14 cellular contexts compared by ENCODE assay signal in the genomic region with DNA sequence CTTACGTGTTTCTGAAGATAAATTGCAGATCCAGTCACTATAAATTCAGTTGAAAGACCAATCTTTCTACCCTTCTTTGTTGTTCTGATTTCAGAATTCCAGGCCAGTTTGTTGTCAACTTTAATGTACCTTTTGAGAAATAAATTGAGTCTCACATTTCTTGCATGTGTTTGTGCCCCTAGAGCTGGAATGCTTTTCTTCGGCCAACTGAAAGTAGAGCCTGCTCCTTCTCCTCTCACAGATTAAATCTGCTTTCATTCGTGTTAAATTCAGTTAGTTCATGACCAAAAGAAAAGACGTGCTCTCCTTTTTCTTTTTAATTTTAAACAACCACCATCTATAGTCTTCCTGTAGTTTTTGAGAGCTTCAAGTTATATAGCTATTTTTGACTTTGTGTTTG. TPM values are rescaled to one million over a fixed set of nuclear protein-coding genes. Genes with fewer than 3 reads are reported as not detected.
DNase-seq lines count a peak whose midpoint lies in the region; ATAC-seq and TF ChIP-seq lines count a peak whose summit lies in the region.
"Had no signal": no experiment of that assay in that cellular context is flagged by ENCODE, and none has a peak within 500 bp of the region (broad histone marks: within the 10 kb centered on the region; RNA-seq: fewer than 3 reads in every experiment).

No MANE protein-coding gene starts in this region.

- peaks cover 16% of the 10 kb centered on the region for H3K4me1 ChIP-seq in Panc1 (ENCODE audit: control insufficient read depth, insufficient read depth, low read length)
- H3K4me1 ChIP-seq in left lung = peaks cover 4 to 11% of the 10 kb centered on the region in 2 donors
- H3K4me1 ChIP-seq in testis = peaks cover 14% of the 10 kb centered on the region

- H3K36me3 Mint-ChIP-seq in osteocyte (ENCODE audit: unreplicated experiment) = no peaks in the 10 kb centered on the region
- H3K36me3 Mint-ChIP-seq: CD4-positive, alpha-beta memory T cell; memory B cell had no signal

- peaks cover 20% of the 10 kb centered on the region for H3K4me1 Mint-ChIP-seq in osteocyte (ENCODE audit: unreplicated experiment)

- 43 to 51% methylated on average over 4 of the region's 4 CpGs for WGBS in testis, 2 donors

- H3K27ac Mint-ChIP-seq in osteocyte (ENCODE audit: unreplicated experiment) = no peak overlapping the region
- H3K27ac Mint-ChIP-seq: CD4-positive, alpha-beta memory T cell; memory B cell had no signal

- DNase-seq in NCI-H446 (lab: John Stamatoyannopoulos, UW) (peak; percentile 27 to 51), NCI-H446 treated with DMSO at 0.1 percent for 48 hours (lab: John Stamatoyannopoulos, UW) (no peak), Panc1 (ENCODE audit: low read depth, low spot score) (no peak), left lung (no peak), testis (no peak), osteocyte (ENCODE audit: extremely low spot score, unreplicated experiment) (no peak), T-helper 2 cell (no peak)
- no peak for DNase-seq in stimulated activated naive CD4-positive, alpha-beta T cell treated with Interleukin-2 at 50 U/mL for 16 hours (lab: John Stamatoyannopoulos, UW)
- DNase-seq: 8988T; activated effector memory CD4-positive, alpha-beta T cell treated with anti-CD3 and anti-CD28 coated beads, Interleukin-2, amount 50 U/mL, for 16 hours; CD4-positive, alpha-beta memory T cell; NCI-H1048; tibial artery had no signal

- H3K9me3 ChIP-seq in Panc1 (ENCODE audit: control insufficient read depth, insufficient read depth, low read depth, low read length) (no peaks in the 10 kb centered on the region), left lung (no peaks in the 10 kb centered on the region), testis (no peaks in the 10 kb centered on the region)
- H3K9me3 ChIP-seq: tibial artery had no signal

- H3K27ac ChIP-seq in Panc1 (ENCODE audit: low read length) (peak overlapping the region; percentile 68; the same call in 1 of the 2 replicates), left lung (peak overlapping the region; percentile 78 to 88), testis (peak overlapping the region; percentile 86 to 94)

- H3K27me3 Mint-ChIP-seq in osteocyte (ENCODE audit: unreplicated experiment) = no peaks in the 10 kb centered on the region

- intact Hi-C loops in Panc1 (cut with micrococcal nuclease; ENCODE audit: unreplicated experiment) = no loop called here
- intact Hi-C loops in left lung (cut with DNase I) = no loop called here
- intact Hi-C loops in testis (cut with DNase I; ENCODE audit: low total_unique reads) = no loop called here

- POLR2A ChIA-PET in Panc1 (lab: Charles Lee) = interaction anchor here (0.6 to 0.9 kb wide), 4 partner anchors 12 to 1023 kb away, joined by 3 to 4 read pairs (median 3); no protein-coding TSS in a partner anchor

- in situ Hi-C loops in Panc1 (cut with HindIII; ENCODE audit: low pct_unique_long_range_greater_than_20kb, low sequenced_read_pairs) = no loop called here

- ATAC-seq in Panc1 = no peak
- no peak for ATAC-seq in left lung

- H3K27me3 ChIP-seq in Panc1 (ENCODE audit: control insufficient read depth, insufficient read depth, low read length) (no peaks in the 10 kb centered on the region), left lung (peaks cover 0 to 9% of the 10 kb centered on the region in 2 donors), testis (no peaks in the 10 kb centered on the region)

- no peaks in the 10 kb centered on the region for H3K9me3 Mint-ChIP-seq in osteocyte (ENCODE audit: unreplicated experiment)
- H3K9me3 Mint-ChIP-seq: CD4-positive, alpha-beta memory T cell; memory B cell had no signal

- TF ChIP-seq CTCF in Panc1 (IDR thresholded peaks at IDR 0.05) (no peak), left lung (IDR thresholded peaks at IDR 0.05) (no peak), testis (IDR thresholded peaks at IDR 0.05) (no peak), osteocyte (IDR thresholded peaks at IDR 0.05) (no peak)

- no peak overlapping the region for H3K4me3 Mint-ChIP-seq in osteocyte (ENCODE audit: unreplicated experiment)
- H3K4me3 Mint-ChIP-seq: CD4-positive, alpha-beta memory T cell; memory B cell had no signal

- BruUV-seq in Panc1 (replicated peaks; lab: Mats Ljungman, UMichigan) = no TSS peak

- no peak for TF ChIP-seq POLR2A in testis (IDR thresholded peaks at IDR 0.05)

- H3K36me3 ChIP-seq in Panc1 (ENCODE audit: control insufficient read depth, insufficient read depth, low read length) (no peaks in the 10 kb centered on the region), left lung (no peaks in the 10 kb centered on the region), testis (ENCODE audit: low read depth, missing control alignments) (no peaks in the 10 kb centered on the region)
- H3K36me3 ChIP-seq: tibial artery had no signal

- H3K4me3 ChIP-seq in Panc1 (ENCODE audit: low read depth in 2 of 2, low read length in 2 of 2) (no peak overlapping the region), left lung (no peak overlapping the region), testis (no peak overlapping the region)
- H3K4me3 ChIP-seq: tibial artery had no signal

- CTCF ChIA-PET in Panc1 (lab: Charles Lee) = interaction anchor here (0.5 kb wide), 1 partner anchor 92 kb away, joined by 3 read pairs; no protein-coding TSS in a partner anchor

RNA-seq across cellular contexts. Expression of gene SOCS2, which starts 22.9 kb away (rescaled TPM):
- total RNA-seq in Panc1 (2021; ENCODE audit: unreplicated experiment) (33.8 TPM), left lung (10 to 100 TPM; 15.7 to 30.4 TPM), testis (10 to 100 TPM; 19.3 to 25.4 TPM), osteocyte (28.1 and 31.1 TPM in 2 replicates)
- polyA plus RNA-seq in Panc1 (2012; ENCODE audit: insufficient read length) = 16.7 TPM
- 24.1 TPM for polyA plus RNA-seq in testis (ENCODE audit: insufficient read depth, low read depth, low replicate concordance)

Comparison
In these comparisons a context has a peak if more than half of its experiments do, and no peak if none do; other contexts are left out.
1. DNase-seq: peak in NCI-H446 (2 of 2); none in NCI-H446 treated with DMSO at 0.1 percent for 48 hours (single experiment), Panc1 (single experiment), left lung (0 of 2), testis (single experiment), osteocyte (single experiment), stimulated activated naive CD4-positive, alpha-beta T cell treated with Interleukin-2 at 50 U/mL for 16 hours (single experiment) and T-helper 2 cell (0 of 5).
2. Peak in every context shown above with its lines, with median percentiles within 50 percentile points of each other: H3K27ac ChIP-seq.